Comparison of ENCODE assay signal across 10 cellular contexts in the genomic region with DNA sequence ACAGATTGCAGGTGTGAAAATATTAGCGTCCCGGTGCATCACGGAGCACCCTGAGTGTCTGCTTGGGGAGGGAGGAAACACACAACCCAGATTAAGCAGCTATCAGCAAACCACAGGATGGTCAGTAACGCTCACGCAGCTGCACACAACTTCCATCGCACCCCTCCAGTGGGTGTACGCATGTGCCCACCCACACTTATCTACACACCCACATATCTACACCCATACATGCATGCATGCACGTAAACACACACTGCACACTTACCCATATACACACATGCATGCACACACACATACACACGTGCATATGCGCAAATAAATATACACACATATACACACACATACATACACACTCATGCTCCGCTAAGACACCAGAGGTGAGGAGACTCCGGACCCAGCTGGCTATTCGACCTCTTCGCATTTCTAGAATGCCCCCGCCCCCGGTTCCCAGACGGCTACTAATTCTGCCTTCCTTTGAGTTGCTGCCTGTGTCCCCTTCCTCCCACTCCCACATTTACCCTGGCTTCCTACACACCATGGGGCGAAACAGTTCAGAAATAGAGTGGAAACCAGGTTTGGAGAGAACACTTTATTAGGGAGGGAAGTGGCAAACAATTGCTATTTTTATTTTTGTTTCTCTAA. TPM values are rescaled to one million over a fixed set of nuclear protein-coding genes. Genes with fewer than 3 reads are reported as not detected.
DNase-seq lines count a peak whose midpoint lies in the region; ATAC-seq, FAIRE-seq and TF ChIP-seq lines count a peak whose summit lies in the region.
"Had no signal": no experiment of that assay in that cellular context is flagged by ENCODE, and none has a peak within 500 bp of the region (broad histone marks: within the 10 kb centered on the region; RNA-seq: fewer than 3 reads in every experiment).

No MANE protein-coding gene starts in this region.

- peak; percentile 13 for DNase-seq in activated naive CD4-positive, alpha-beta T cell treated with anti-CD3 and anti-CD28 coated beads, Interleukin-2, amount 10 ng/mL, durations not matched to agents 7 days and 5 days
- no peak for DNase-seq in activated naive CD4-positive, alpha-beta T cell treated with Interleukin-2 at 50 U/mL for 16 hours
- DNase-seq in bronchial epithelial cell (ENCODE audit: low read depth) (no peak), substantia nigra (lab: John Stamatoyannopoulos, UW) (no peak), NCI-H2081 (lab: John Stamatoyannopoulos, UW) (no peak), OCI-M1 (lab: John Stamatoyannopoulos, UW) (no peak), COR-L47 (lab: John Stamatoyannopoulos, UW) (no peak)
- DNase-seq: NCI-H1105; stimulated activated CD8-positive, alpha-beta memory T cell treated with anti-CD3 and anti-CD28 coated beads, Interleukin-4, amount 100 ng/mL, for 48 hours had no signal

- H3K9me3 Mint-ChIP-seq in activated naive CD4-positive, alpha-beta T cell treated with anti-CD3 and anti-CD28 coated beads, Interleukin-2, amount 10 ng/mL, durations not matched to agents 7 days and 5 days, result peaks cover 13% of the 10 kb centered on the region

- peaks cover 96% of the 10 kb centered on the region for H3K4me1 Mint-ChIP-seq in activated naive CD4-positive, alpha-beta T cell treated with anti-CD3 and anti-CD28 coated beads, Interleukin-2, amount 10 ng/mL, durations not matched to agents 7 days and 5 days

- peak overlapping the region; percentile 91 for H3K27ac ChIP-seq in substantia nigra (ENCODE audit: low read depth, low read length, poor library complexity, severe bottlenecking)

- H3K4me3 ChIP-seq in bronchial epithelial cell (ENCODE audit: low read depth, low read length), result no peak overlapping the region

- H3K36me3 Mint-ChIP-seq in activated naive CD4-positive, alpha-beta T cell treated with anti-CD3 and anti-CD28 coated beads, Interleukin-2, amount 10 ng/mL, durations not matched to agents 7 days and 5 days, result peaks cover 67% of the 10 kb centered on the region

- FAIRE-seq in bronchial epithelial cell (lab: Jason Lieb, UNC), result peak; percentile 64

- no peaks in the 10 kb centered on the region for H3K27me3 ChIP-seq in bronchial epithelial cell (ENCODE audit: control insufficient read depth, insufficient read depth, low read length)

- ATAC-seq in HG03432 (IDR thresholded peaks at IDR 0.05; ENCODE audit: unreplicated experiment), result peak; percentile 9

- CTCF ChIA-PET in activated naive CD4-positive, alpha-beta T cell treated with anti-CD3 and anti-CD28 coated beads, Interleukin-2, amount 10 ng/mL, durations not matched to agents 7 days and 5 days (lab: Charles Lee), result interaction anchor here (0.7 to 5.0 kb wide), 4 partner anchors 10 to 70 kb away, joined by 3 to 66 read pairs (median 4); no protein-coding TSS in a partner anchor

- H3K36me3 ChIP-seq in bronchial epithelial cell (ENCODE audit: control insufficient read depth, insufficient read depth, low read length), result no peaks in the 10 kb centered on the region

- H3K4me3 Mint-ChIP-seq in activated naive CD4-positive, alpha-beta T cell treated with anti-CD3 and anti-CD28 coated beads, Interleukin-2, amount 10 ng/mL, durations not matched to agents 7 days and 5 days, result peak overlapping the region; percentile 59

- TF ChIP-seq CTCF in bronchial epithelial cell (IDR thresholded peaks at IDR 0.05; ENCODE audit: insufficient read depth, low read length, severe bottlenecking), result no peak

- H3K27me3 Mint-ChIP-seq in activated naive CD4-positive, alpha-beta T cell treated with anti-CD3 and anti-CD28 coated beads, Interleukin-2, amount 10 ng/mL, durations not matched to agents 7 days and 5 days, result peaks cover 8% of the 10 kb centered on the region

- peak overlapping the region; percentile 89 for H3K27ac Mint-ChIP-seq in activated naive CD4-positive, alpha-beta T cell treated with anti-CD3 and anti-CD28 coated beads, Interleukin-2, amount 10 ng/mL, durations not matched to agents 7 days and 5 days

RNA-seq across cellular contexts. Expression of gene ITPKB, which starts 26.2 kb away (rescaled TPM):
- 1.3 and 1.9 TPM in 2 replicates for total RNA-seq in bronchial epithelial cell
